26 cellular contexts compared by ENCODE assay signal in genomic region chr6:139003751-139004150, GRCh38.
"Had no signal": no experiment of that assay in that cellular context is flagged by ENCODE, and none has a peak within 500 bp of the region (broad histone marks: within the 10 kb centered on the region; RNA-seq: fewer than 3 reads in every experiment).

No MANE protein-coding gene starts in this region.

- H3K36me3 ChIP-seq: esophagus squamous epithelium, gastrocnemius medialis, left lung, lower lobe of right lung, neural progenitor cell, right atrium auricular region, tibial nerve had no signal

- H3K27ac ChIP-seq: epithelial cell of prostate, esophagus squamous epithelium, gastrocnemius medialis, left lung, lower lobe of right lung, neural progenitor cell, parathyroid adenoma, right atrium auricular region, tibial nerve, VCaP had no signal

- H3K4me3 ChIP-seq: esophagus squamous epithelium, gastrocnemius medialis, left lung, lower lobe of right lung, neural progenitor cell, right atrium auricular region, smooth muscle cell, tibial nerve had no signal

- H3K4me1 Mint-ChIP-seq: neural progenitor cell had no signal

- H3K4me1 ChIP-seq: esophagus squamous epithelium, gastrocnemius medialis, left lung, lower lobe of right lung, neural progenitor cell, parathyroid adenoma, right atrium auricular region, tibial nerve had no signal

- H3K36me3 Mint-ChIP-seq: activated naive CD8-positive, alpha-beta T cell; natural killer cell; neural progenitor cell had no signal

- H3K27me3 Mint-ChIP-seq: activated naive CD8-positive, alpha-beta T cell had no signal

- H3K9me3 ChIP-seq: esophagus squamous epithelium, gastrocnemius medialis, left lung, lower lobe of right lung, right atrium auricular region, tibial nerve had no signal

- ATAC-seq: gastrocnemius medialis, left lung, lower lobe of right lung, natural killer cell had no signal

- H3K27ac Mint-ChIP-seq: activated naive CD8-positive, alpha-beta T cell; natural killer cell; neural progenitor cell had no signal

- H3K27me3 ChIP-seq: esophagus squamous epithelium, gastrocnemius medialis, left lung, neural progenitor cell, right atrium auricular region, tibial nerve had no signal

- DNase-seq: activated CD4-positive, alpha-beta T cell treated with anti-CD3 and anti-CD28 coated beads for 4 hours; activated CD4-positive, alpha-beta T cell treated with anti-CD3 and anti-CD28 coated beads, Interleukin-2, amount 50 U/mL, for 4 hours; activated effector memory CD4-positive, alpha-beta T cell treated with Interleukin-2 at 50 U/mL for 16 hours; activated naive CD4-positive, alpha-beta T cell treated with Interleukin-2 at 50 U/mL for 16 hours; activated T-cell treated with anti-CD3 and anti-CD28 coated beads for 4 hours; anterior cingulate cortex; dermis blood vessel endothelial cell; effector CD4-positive, alpha-beta T cell; esophagus squamous epithelium; gastrocnemius medialis; glutamatergic neuron; left lung; lower lobe of right lung; mesenchymal stem cell; natural killer cell; occipital lobe; stimulated activated CD4-positive, alpha-beta T cell treated with anti-CD3 and anti-CD28 coated beads, Interleukin-2, amount 100 ng/mL, for 24 hours; stimulated activated naive CD4-positive, alpha-beta T cell had no signal

- H3K4me3 Mint-ChIP-seq: activated naive CD8-positive, alpha-beta T cell; natural killer cell; neural progenitor cell had no signal

- H3K9me3 Mint-ChIP-seq: natural killer cell, neural progenitor cell had no signal
